ENCODE assay signal across 12 cellular contexts in the genomic region with DNA sequence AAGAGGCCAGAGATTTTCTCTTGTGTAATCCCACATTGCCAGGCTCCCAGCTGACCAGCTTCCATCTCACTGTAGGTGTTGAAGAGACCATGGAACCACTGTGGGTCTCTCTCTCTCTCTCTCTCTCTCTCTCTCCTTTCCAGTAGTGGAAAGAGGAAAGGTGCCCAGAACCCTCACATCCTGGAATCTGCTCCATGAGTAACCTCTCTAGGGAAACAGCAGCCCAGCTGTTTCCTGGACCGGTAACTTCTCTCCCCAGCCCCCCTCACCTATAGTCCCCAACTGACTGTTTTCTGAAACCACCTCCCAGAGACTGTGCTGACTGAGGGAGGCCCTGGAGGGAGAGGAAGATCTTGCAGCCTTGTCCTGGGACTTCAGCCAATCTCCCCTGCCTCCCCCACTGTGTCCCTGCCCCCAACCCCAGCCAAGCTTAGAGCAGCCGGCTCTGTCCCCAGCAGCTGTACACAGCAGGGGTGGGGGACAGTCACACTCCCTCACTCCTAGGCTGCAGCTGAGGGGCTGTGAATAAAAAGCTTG. TPM values are rescaled to one million over a fixed set of nuclear protein-coding genes. Genes with fewer than 3 reads are reported as not detected.
DNase-seq lines count a peak whose midpoint lies in the region; TF ChIP-seq lines count a peak whose summit lies in the region.
"Had no signal": no experiment of that assay in that cellular context is flagged by ENCODE, and none has a peak within 500 bp of the region (broad histone marks: within the 10 kb centered on the region; RNA-seq: fewer than 3 reads in every experiment).

No MANE protein-coding gene starts in this region.

- peaks cover 4% of the 10 kb centered on the region for H3K27me3 Mint-ChIP-seq in nephron progenitor cell (ENCODE audit: low read depth, poor library complexity)

- no peaks in the 10 kb centered on the region for H3K79me2 ChIP-seq in OCI-LY7 (ENCODE audit: insufficient read depth, low read depth, low read length)
- H3K79me2 ChIP-seq: parathyroid adenoma had no signal

- H3K27me3 ChIP-seq in uterus (no peaks in the 10 kb centered on the region), stomach (no peaks in the 10 kb centered on the region)

- DNase-seq in EH (ENCODE audit: low read depth), result peak; percentile 20
- peak; percentile 42 for DNase-seq in OCI-M1 (lab: John Stamatoyannopoulos, UW)
- peak; percentile 33 for DNase-seq in fibroblast of the aortic adventitia (ENCODE audit: low read depth)
- no peak for DNase-seq in nephron progenitor cell
- no peak for DNase-seq in OCI-LY7 (ENCODE audit: low spot score)
- no peak for DNase-seq in NCI-H748 treated with DMSO at 0.1 percent for 48 hours (lab: John Stamatoyannopoulos, UW)
- DNase-seq in uterus, result no peak
- DNase-seq in stomach, result no peak
- DNase-seq: activated CD4-positive, CD25-positive, alpha-beta regulatory T cell; activated naive CD4-positive, alpha-beta T cell treated with anti-CD3 and anti-CD28 coated beads for 36 hours; CD4-positive, alpha-beta memory T cell had no signal

- peaks cover 74% of the 10 kb centered on the region for H3K4me1 Mint-ChIP-seq in nephron progenitor cell
- H3K4me1 Mint-ChIP-seq: CD4-positive, alpha-beta memory T cell had no signal

- no peaks in the 10 kb centered on the region for H4K20me1 ChIP-seq in OCI-LY7 (ENCODE audit: insufficient read depth, low read length)

- no peak overlapping the region for H2AFZ ChIP-seq in OCI-LY7 (ENCODE audit: low read length)
- H2AFZ ChIP-seq: parathyroid adenoma had no signal

- intact Hi-C loops in OCI-LY7 (cut with micrococcal nuclease; ENCODE audit: unreplicated experiment), result no loop called here
- intact Hi-C loops in uterus (cut with DNase I; ENCODE audit: low total_unique reads), result no loop called here
- intact Hi-C loops in stomach (cut with DNase I; ENCODE audit: low total_unique reads), result no loop called here

- H3K9me3 Mint-ChIP-seq in nephron progenitor cell, result no peaks in the 10 kb centered on the region
- H3K9me3 Mint-ChIP-seq: activated naive CD4-positive, alpha-beta T cell treated with anti-CD3 and anti-CD28 coated beads for 36 hours; CD4-positive, alpha-beta memory T cell had no signal

- no peak overlapping the region for H3K4me3 Mint-ChIP-seq in nephron progenitor cell
- H3K4me3 Mint-ChIP-seq: activated naive CD4-positive, alpha-beta T cell treated with anti-CD3 and anti-CD28 coated beads for 36 hours; CD4-positive, alpha-beta memory T cell had no signal

- H3K4me1 ChIP-seq in OCI-LY7 (ENCODE audit: insufficient read depth, low read length, poor library complexity, severe bottlenecking), result no peaks in the 10 kb centered on the region
- H3K4me1 ChIP-seq in uterus, result no peaks in the 10 kb centered on the region
- H3K4me1 ChIP-seq in stomach, result peaks cover 8 to 39% (median 21%) of the 10 kb centered on the region in 4 donors
- H3K4me1 ChIP-seq: parathyroid adenoma had no signal

- H3K27ac ChIP-seq in OCI-LY7 (ENCODE audit: low read depth, low read length, poor library complexity, severe bottlenecking) (no peak overlapping the region), uterus (no peak overlapping the region), stomach (no peak overlapping the region)
- H3K27ac ChIP-seq: parathyroid adenoma had no signal

- TF ChIP-seq EP300 in stomach (IDR thresholded peaks at IDR 0.05), result no peak

- TF ChIP-seq POLR2A in uterus (IDR thresholded peaks at IDR 0.05) (no peak), stomach (IDR thresholded peaks at IDR 0.05) (no peak)

- BruUV-seq in OCI-LY7 (replicated peaks; lab: Mats Ljungman, UMichigan), result no TSS peak

- POLR2A ChIA-PET in OCI-LY7 (lab: Charles Lee), result interaction anchor here (0.9 to 1.6 kb wide), 3 partner anchors 9 to 69 kb away, joined by 3 to 4 read pairs (median 3); a partner anchor contains a TSS

- H3K27ac Mint-ChIP-seq in nephron progenitor cell, result peak overlapping the region; percentile 45
- H3K27ac Mint-ChIP-seq: activated naive CD4-positive, alpha-beta T cell treated with anti-CD3 and anti-CD28 coated beads for 36 hours had no signal

- H3K36me3 Mint-ChIP-seq in nephron progenitor cell (ENCODE audit: low read depth), result peaks cover 13% of the 10 kb centered on the region

- H3K4me2 ChIP-seq in OCI-LY7 (ENCODE audit: low read length), result no peak overlapping the region

- no peaks in the 10 kb centered on the region for H3K9me2 ChIP-seq in OCI-LY7 (ENCODE audit: insufficient read depth, low read length)

- H3K36me3 ChIP-seq in OCI-LY7 (ENCODE audit: insufficient read depth, low read length) (peaks cover 38% of the 10 kb centered on the region), uterus (no peaks in the 10 kb centered on the region), stomach (no peaks in the 10 kb centered on the region)

- CTCF ChIA-PET in OCI-LY7 (lab: Charles Lee; ENCODE audit: unreplicated experiment), result interaction anchor here (0.6 kb wide), 1 partner anchor 73 kb away, joined by 4 read pairs; no protein-coding TSS in a partner anchor

- H3K9me3 ChIP-seq in OCI-LY7 (ENCODE audit: low read length), result no peaks in the 10 kb centered on the region
- no peaks in the 10 kb centered on the region for H3K9me3 ChIP-seq in uterus
- no peaks in the 10 kb centered on the region for H3K9me3 ChIP-seq in stomach

- WGBS in stomach, 5 donors, result 31 to 60% (median 49%) methylated on average over 2 of the region's 2 CpGs

- TF ChIP-seq CTCF in fibroblast of the aortic adventitia (IDR thresholded peaks at IDR 0.05; ENCODE audit: insufficient read depth, low read length) (no peak), nephron progenitor cell (IDR thresholded peaks at IDR 0.05) (no peak), OCI-LY7 (conservative IDR thresholded peaks at IDR 0.05; ENCODE audit: low read length) (no peak), uterus (IDR thresholded peaks at IDR 0.05) (no peak), stomach (IDR thresholded peaks at IDR 0.05) (no peak)

- H3K4me3 ChIP-seq in fibroblast of the aortic adventitia (ENCODE audit: low read depth, low read length) (no peak overlapping the region), OCI-LY7 (ENCODE audit: low read depth, low read length, poor library complexity, severe bottlenecking) (no peak overlapping the region), uterus (no peak overlapping the region), stomach (no peak overlapping the region)

RNA-seq across cellular contexts. Expression of a gene that starts 20.6 kb away (rescaled TPM):
- total RNA-seq in fibroblast of the aortic adventitia (ENCODE audit: low replicate concordance) (1.7 TPM in 2 replicates), OCI-LY7 (2022) (5.3 and 5.9 TPM in 2 replicates), uterus (1 to 10 TPM in 2 of 4 donors, under 1 TPM in 2; 0.51 to 4.1 (median 1.6) TPM), stomach (10 to 100 TPM in 3 of 5 donors, 1 to 10 TPM in 2; 4.5 to 30.1 (median 21.4) TPM)
- total RNA-seq in OCI-LY7 (2014; rRNA removed; shearing (Covaris generic)), result 1.6 and 2.4 TPM in 2 replicates
- 1 to 10 TPM; 1.6 to 8.2 (median 3.8) TPM for polyA plus RNA-seq in stomach
- polyA plus RNA-seq: CD4-positive, alpha-beta memory T cell had no signal

RNA-seq across cellular contexts. Expression of a gene that starts 49.0 kb away (rescaled TPM):
- total RNA-seq in fibroblast of the aortic adventitia (ENCODE audit: low replicate concordance) (145 and 253 TPM in 2 replicates), OCI-LY7 (2022) (287 and 301 TPM in 2 replicates), uterus (100 to 1,000 TPM in 3 of 4 donors, 10 to 100 TPM in 1; 59.4 to 286 (median 159) TPM), stomach (100 to 1,000 TPM in 2 of 5 donors, 10 to 100 TPM in 3; 35.6 to 330 (median 59.1) TPM)
- total RNA-seq in OCI-LY7 (2014; rRNA removed; shearing (Covaris generic)), result 152 and 238 TPM in 2 replicates
- polyA plus RNA-seq in stomach, result 10 to 100 TPM; 28.0 to 44.3 (median 38.8) TPM

Comparison
In these comparisons a context has a peak if more than half of its experiments do, and no peak if none do; other contexts are left out.
1. DNase-seq: peak in EH (single experiment), OCI-M1 (single experiment) and fibroblast of the aortic adventitia (single experiment); none in nephron progenitor cell (single experiment), OCI-LY7 (single experiment), NCI-H748 treated with DMSO at 0.1 percent for 48 hours (single experiment), uterus (0 of 2) and stomach (single experiment).